Comparison of ENCODE assay signal across 20 cellular contexts in the genomic region with DNA sequence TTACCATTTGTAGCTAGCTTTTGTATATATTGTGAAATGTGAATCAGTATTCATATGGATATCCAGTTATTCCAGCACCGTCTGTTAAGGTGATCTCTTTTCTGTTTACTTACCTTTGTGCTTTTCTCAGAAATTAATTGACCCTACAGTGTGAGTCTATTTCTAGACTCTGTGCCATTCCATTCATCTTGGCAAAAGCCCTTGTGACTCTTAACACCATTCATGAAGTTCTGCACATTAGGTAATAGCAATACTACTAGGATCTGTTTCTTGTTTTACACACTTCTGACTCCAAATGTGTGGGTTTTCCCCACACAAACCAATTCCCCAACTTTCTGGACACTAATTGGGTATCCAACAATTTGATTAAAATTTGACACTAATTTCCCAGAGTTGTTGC.
"Had no signal": no experiment of that assay in that cellular context is flagged by ENCODE, and none has a peak within 500 bp of the region (broad histone marks: within the 10 kb centered on the region; RNA-seq: fewer than 3 reads in every experiment).

No MANE protein-coding gene starts in this region.

- H3K4me1 ChIP-seq: SJSA1 had no signal

- H3K4me2 ChIP-seq: SK-N-SH had no signal

- FAIRE-seq: HepG2 had no signal

- ATAC-seq: HepG2 had no signal

- H3K4me3 ChIP-seq: SJSA1 had no signal

- DNase-seq: IMR-90, Kasumi-1, KG1, MM.1S, NCI-H1105, NCI-H1417, NCI-H1436 treated with DMSO at 0.1 percent for 48 hours, NCI-H1694, NCI-H187 treated with DMSO at 0.1 percent for 48 hours, NCI-H2029 treated with DMSO at 0.1 percent for 48 hours, NCI-H2227 treated with DMSO at 0.1 percent for 48 hours, NCI-H524, NCI-H526 treated with DMSO at 0.1 percent for 48 hours, NCI-H774, SIG-M5, SK-N-SH, SW 1271 had no signal

- H3K27me3 ChIP-seq: SJSA1 had no signal

- H3K9ac ChIP-seq: SK-N-SH had no signal

- H3K9me2 ChIP-seq: SK-N-SH had no signal

- H3K27ac ChIP-seq: RWPE1, SJSA1 had no signal
